ENCODE assay signal across 2 cellular contexts in the genomic region with DNA sequence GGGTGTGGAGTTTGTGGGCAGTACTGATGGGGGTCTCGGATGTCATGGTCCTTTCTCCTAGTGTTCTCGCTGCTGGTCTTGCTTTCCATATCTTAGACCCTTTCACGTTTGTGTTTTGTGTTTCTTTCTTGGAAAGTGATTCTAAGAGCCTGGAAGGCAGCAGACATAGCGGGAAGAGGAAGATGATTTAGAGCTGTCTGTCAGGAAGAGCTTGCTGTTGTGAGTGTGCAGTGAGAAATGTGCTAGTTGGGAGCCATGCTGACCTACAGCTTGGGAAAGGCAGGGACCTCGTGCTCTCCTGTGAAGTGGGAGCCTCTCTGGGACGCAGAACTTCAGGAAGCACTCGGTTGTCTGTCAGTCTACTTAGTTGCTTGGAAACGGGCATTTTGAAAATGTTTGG.
TF ChIP-seq lines count a peak whose summit lies in the region.

No MANE protein-coding gene starts in this region.

TF ChIP-seq in IMR-90, 13 proteins besides CTCF, POLR2A, EP300 and RAD21:
- no peak for TF ChIP-seq USF2 (IDR thresholded peaks at IDR 0.05; ENCODE audit: low read depth, low read length)
- no peak for TF ChIP-seq MAZ (IDR thresholded peaks at IDR 0.05; ENCODE audit: borderline replicate concordance, low read depth, low read length)
- TF ChIP-seq BHLHE40 (IDR thresholded peaks at IDR 0.05; ENCODE audit: low read depth, low read length) = no peak
- no peak for TF ChIP-seq RFX5 (IDR thresholded peaks at IDR 0.05; ENCODE audit: low read depth, low read length)
- no peak for TF ChIP-seq ELK1 (IDR thresholded peaks at IDR 0.05; ENCODE audit: borderline replicate concordance, low read depth, low read length)
- TF ChIP-seq SMC3 (IDR thresholded peaks at IDR 0.05; ENCODE audit: low read depth, low read length) = no peak
- TF ChIP-seq NFE2L2 (IDR thresholded peaks at IDR 0.05; ENCODE audit: low read depth, low read length) = no peak
- TF ChIP-seq MAFK (IDR thresholded peaks at IDR 0.05; ENCODE audit: low read depth, low read length) = no peak
- no peak for TF ChIP-seq RCOR1 (IDR thresholded peaks at IDR 0.05; ENCODE audit: insufficient replicate concordance, low read length)
- TF ChIP-seq FOS (IDR thresholded peaks at IDR 0.05; ENCODE audit: low read depth, low read length) = no peak
- no peak for TF ChIP-seq MXI1 (IDR thresholded peaks at IDR 0.05; ENCODE audit: borderline replicate concordance, low read depth, low read length)
- TF ChIP-seq CEBPB (IDR thresholded peaks at IDR 0.05; ENCODE audit: low read depth, low read length) = no peak
- no peak for TF ChIP-seq CHD1 (IDR thresholded peaks at IDR 0.05; ENCODE audit: low read depth, low read length)

TF ChIP-seq in H1, 55 proteins besides CTCF, POLR2A, EP300 and RAD21:
- TF ChIP-seq ASH2L (IDR thresholded peaks at IDR 0.05; ENCODE audit: low read length) (no peak), KDM4A (IDR thresholded peaks at IDR 0.05; ENCODE audit: low read depth, low read length, severe bottlenecking) (no peak), HDAC2 (IDR thresholded peaks at IDR 0.05; ENCODE audit: borderline replicate concordance in 1 of 2, low read depth in 2 of 2, low read length in 2 of 2) (no peak), SUZ12 (IDR thresholded peaks at IDR 0.05; ENCODE audit: low read length) (no peak), SIRT6 (IDR thresholded peaks at IDR 0.05; ENCODE audit: low read length) (no peak), TAF7 (optimal IDR thresholded peaks at IDR 0.05; ENCODE audit: borderline replicate concordance, low read depth, low read length) (no peak), NRF1 (IDR thresholded peaks at IDR 0.05; ENCODE audit: low read depth, low read length) (no peak)
- TF ChIP-seq, protein P1, sequence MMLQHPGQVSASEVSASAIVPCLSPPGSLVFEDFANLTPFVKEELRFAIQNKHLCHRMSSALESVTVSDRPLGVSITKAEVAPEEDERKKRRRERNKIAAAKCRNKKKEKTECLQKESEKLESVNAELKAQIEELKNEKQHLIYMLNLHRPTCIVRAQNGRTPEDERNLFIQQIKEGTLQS (IDR thresholded peaks at IDR 0.05; ENCODE audit: insufficient read depth, low read depth, low read length) = no peak
- TF ChIP-seq, protein P2, sequence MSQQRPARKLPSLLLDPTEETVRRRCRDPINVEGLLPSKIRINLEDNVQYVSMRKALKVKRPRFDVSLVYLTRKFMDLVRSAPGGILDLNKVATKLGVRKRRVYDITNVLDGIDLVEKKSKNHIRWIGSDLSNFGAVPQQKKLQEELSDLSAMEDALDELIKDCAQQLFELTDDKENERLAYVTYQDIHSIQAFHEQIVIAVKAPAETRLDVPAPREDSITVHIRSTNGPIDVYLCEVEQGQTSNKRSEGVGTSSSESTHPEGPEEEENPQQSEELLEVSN (IDR thresholded peaks at IDR 0.05) = no peak
